Comparison of ENCODE assay signal across 1 cellular context in the genomic region with DNA sequence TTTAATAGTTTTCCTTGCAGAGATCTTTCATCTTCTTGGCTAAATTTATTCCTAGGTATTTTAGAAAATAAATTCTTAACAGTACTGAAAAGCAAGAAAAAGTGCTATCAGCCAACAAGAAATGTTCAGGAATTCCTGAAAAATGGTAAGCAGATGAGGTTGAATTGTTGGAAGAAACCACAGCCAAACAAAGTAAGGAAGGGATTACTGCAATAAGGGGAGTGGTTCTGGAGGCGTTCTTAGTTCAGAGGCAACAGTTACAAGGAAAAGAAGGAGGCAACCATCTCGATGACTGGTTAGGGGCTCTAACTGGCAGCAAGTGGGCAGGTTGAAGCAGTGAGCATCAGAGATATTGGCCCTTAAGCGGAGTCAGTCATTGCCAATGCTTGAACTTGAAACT.
TF ChIP-seq lines count a peak whose summit lies in the region.

No MANE protein-coding gene starts in this region.

TF ChIP-seq in IMR-90, 13 proteins besides CTCF, POLR2A, EP300 and RAD21:
- TF ChIP-seq RFX5 (IDR thresholded peaks at IDR 0.05; ENCODE audit: low read depth, low read length) (no peak), USF2 (IDR thresholded peaks at IDR 0.05; ENCODE audit: low read depth, low read length) (no peak), MAFK (IDR thresholded peaks at IDR 0.05; ENCODE audit: low read depth, low read length) (no peak), NFE2L2 (IDR thresholded peaks at IDR 0.05; ENCODE audit: low read depth, low read length) (no peak), CHD1 (IDR thresholded peaks at IDR 0.05; ENCODE audit: low read depth, low read length) (no peak), FOS (IDR thresholded peaks at IDR 0.05; ENCODE audit: low read depth, low read length) (no peak), SMC3 (IDR thresholded peaks at IDR 0.05; ENCODE audit: low read depth, low read length) (no peak), MAZ (IDR thresholded peaks at IDR 0.05; ENCODE audit: borderline replicate concordance, low read depth, low read length) (no peak)
- TF ChIP-seq, protein P1, sequence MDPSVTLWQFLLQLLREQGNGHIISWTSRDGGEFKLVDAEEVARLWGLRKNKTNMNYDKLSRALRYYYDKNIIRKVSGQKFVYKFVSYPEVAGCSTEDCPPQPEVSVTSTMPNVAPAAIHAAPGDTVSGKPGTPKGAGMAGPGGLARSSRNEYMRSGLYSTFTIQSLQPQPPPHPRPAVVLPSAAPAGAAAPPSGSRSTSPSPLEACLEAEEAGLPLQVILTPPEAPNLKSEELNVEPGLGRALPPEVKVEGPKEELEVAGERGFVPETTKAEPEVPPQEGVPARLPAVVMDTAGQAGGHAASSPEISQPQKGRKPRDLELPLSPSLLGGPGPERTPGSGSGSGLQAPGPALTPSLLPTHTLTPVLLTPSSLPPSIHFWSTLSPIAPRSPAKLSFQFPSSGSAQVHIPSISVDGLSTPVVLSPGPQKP (IDR thresholded peaks at IDR 0.05; ENCODE audit: borderline replicate concordance, low read depth, low read length): no peak
